In genomic region chr2:151670346-151670745, GRCh38 we compare ENCODE assay signal across 16 cellular contexts.
DNase-seq lines count a peak whose midpoint lies in the region; ATAC-seq lines count a peak whose summit lies in the region.
"Had no signal": no experiment of that assay in that cellular context is flagged by ENCODE, and none has a peak within 500 bp of the region (broad histone marks: within the 10 kb centered on the region; RNA-seq: fewer than 3 reads in every experiment).

No MANE protein-coding gene starts in this region.

- in situ Hi-C loops in ACHN (cut with HindIII; ENCODE audit: low pct_ligation_motif_present, low pct_unique_long_range_greater_than_20kb, low sequenced_read_pairs) = no loop called here

- H3K27ac Mint-ChIP-seq in immature natural killer cell = peak overlapping the region in 2 of 6 donors; percentile 12 to 33

- peak overlapping the region; percentile 49 to 78 (median 60) for H3K4me3 Mint-ChIP-seq in immature natural killer cell
- H3K4me3 Mint-ChIP-seq: stimulated activated naive B cell treated with anti-CD40 and anti-IgM and Interleukin-4, amounts not matched to agents 10 μg/mL and 1 μg/mL and 100 μg/mL, for 72 hours had no signal

- H3K9me3 Mint-ChIP-seq in immature natural killer cell = no peaks in the 10 kb centered on the region
- H3K9me3 Mint-ChIP-seq: stimulated activated naive B cell treated with anti-CD40 and anti-IgM and Interleukin-4, amounts not matched to agents 10 μg/mL and 1 μg/mL and 100 μg/mL, for 72 hours had no signal

- H3K4me1 Mint-ChIP-seq in immature natural killer cell = peaks cover 48 to 49% of the 10 kb centered on the region in 2 donors

- H3K27me3 Mint-ChIP-seq in immature natural killer cell (ENCODE audit: low read depth in 3 of 3) = peaks cover 0 to 6% (median 0%) of the 10 kb centered on the region in 3 donors
- H3K27me3 Mint-ChIP-seq: stimulated activated naive B cell treated with anti-CD40 and anti-IgM and Interleukin-4, amounts not matched to agents 10 μg/mL and 1 μg/mL and 100 μg/mL, for 72 hours had no signal

- no peaks in the 10 kb centered on the region for H3K36me3 Mint-ChIP-seq in immature natural killer cell
- H3K36me3 Mint-ChIP-seq: stimulated activated naive B cell treated with anti-CD40 and anti-IgM and Interleukin-4, amounts not matched to agents 10 μg/mL and 1 μg/mL and 100 μg/mL, for 72 hours had no signal

- DNase-seq in activated CD4-positive, CD25-positive, alpha-beta regulatory T cell (lab: John Stamatoyannopoulos, UW) = no peak
- DNase-seq in immature natural killer cell (no peak), T-helper 9 cell (no peak), EL (no peak), ACHN (no peak)
- DNase-seq: activated effector memory CD4-positive, alpha-beta T cell treated with anti-CD3 and anti-CD28 coated beads, Interleukin-2, amount 50 U/mL, for 16 hours; aorta; colonic mucosa; NCI-H1048; NCI-H69; pancreas; stimulated activated naive B cell treated with anti-CD40 and anti-IgM and Interleukin-4, amounts not matched to agents 10 μg/mL and 1 μg/mL and 100 μg/mL, for 72 hours; upper lobe of left lung had no signal

- peak; percentile 71 to 82 for ATAC-seq in activated CD4-positive, CD25-positive, alpha-beta regulatory T cell treated with anti-CD3 and anti-CD28 coated beads, Interleukin-2, amount 50 U/mL, for 24 hours
- peak; percentile 87 for ATAC-seq in GM18870 (IDR thresholded peaks at IDR 0.05; ENCODE audit: unreplicated experiment)
- peak; percentile 74 for ATAC-seq in HG03354 (IDR thresholded peaks at IDR 0.05; ENCODE audit: poor library complexity, severe bottlenecking, unreplicated experiment)
- ATAC-seq: pancreas had no signal
